ENCODE assay signal across 8 cellular contexts in the genomic region with DNA sequence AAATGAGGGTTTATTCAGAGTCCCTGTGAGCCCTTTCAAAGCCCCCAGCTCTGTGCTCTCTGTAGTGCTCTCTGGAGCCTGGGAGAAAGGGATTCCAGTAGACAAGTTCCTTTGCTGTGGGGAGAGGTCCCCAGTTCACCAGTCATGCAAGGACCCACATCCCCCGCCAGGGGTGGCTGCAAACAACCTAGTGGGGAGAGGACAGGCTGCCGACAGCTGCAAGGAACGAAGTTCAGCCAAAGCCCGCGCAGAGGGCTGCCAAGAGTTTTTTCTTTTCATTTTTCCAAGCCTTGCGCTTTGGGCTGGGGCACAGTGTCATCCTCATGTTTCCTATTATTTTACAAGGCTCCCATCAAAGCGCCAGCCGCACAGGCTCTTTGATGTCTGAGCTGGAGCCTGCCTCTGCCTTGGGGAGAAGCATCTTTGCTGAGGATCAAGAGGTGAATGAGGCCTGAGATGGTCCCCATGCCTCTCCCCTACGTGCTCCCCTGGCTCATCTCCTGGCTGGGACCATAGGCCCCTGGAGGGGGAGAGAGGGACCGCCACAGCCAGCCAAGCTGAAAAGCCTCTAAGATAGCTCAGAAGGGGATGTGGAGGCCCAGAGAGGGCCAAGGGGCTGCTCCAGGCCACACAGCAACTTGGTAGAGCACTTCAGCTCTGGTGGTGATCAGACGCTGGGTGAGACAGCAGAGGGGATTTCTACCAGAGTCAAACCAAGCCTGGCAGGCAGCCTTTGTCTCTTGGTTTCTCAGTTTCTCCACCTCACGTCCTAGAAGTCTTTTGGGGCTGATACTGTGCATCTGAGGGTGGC. TPM values are rescaled to one million over a fixed set of nuclear protein-coding genes. Genes with fewer than 3 reads are reported as not detected.
DNase-seq lines count a peak whose midpoint lies in the region; ATAC-seq and TF ChIP-seq lines count a peak whose summit lies in the region.

No MANE protein-coding gene starts in this region.

- no peak overlapping the region for H3K4me2 ChIP-seq in neural progenitor cell

- H3K4me1 Mint-ChIP-seq in neural progenitor cell, result peaks cover 28% of the 10 kb centered on the region
- no peaks in the 10 kb centered on the region for H3K4me1 Mint-ChIP-seq in activated naive CD8-positive, alpha-beta T cell treated with anti-CD3 and anti-CD28 coated beads for 36 hours

- no peaks in the 10 kb centered on the region for H3K79me2 ChIP-seq in neural progenitor cell (ENCODE audit: low read depth)

- peak overlapping the region; percentile 71 for H2AFZ ChIP-seq in neural progenitor cell (replicated peaks)

- H3K4me1 ChIP-seq in neural progenitor cell, result peaks cover 13% of the 10 kb centered on the region

- TF ChIP-seq CTCF in epithelial cell of esophagus (IDR thresholded peaks at IDR 0.05; ENCODE audit: insufficient read depth, low read depth, low read length, missing control alignments) (peak; percentile 43), neural progenitor cell (IDR thresholded peaks at IDR 0.05) (peak; percentile 43)

- H3K4me3 ChIP-seq in epithelial cell of esophagus (ENCODE audit: low read length) (no peak overlapping the region), neural progenitor cell (no peak overlapping the region)

- peaks cover 2% of the 10 kb centered on the region for H3K27me3 Mint-ChIP-seq in neural progenitor cell (ENCODE audit: insufficient read depth, low read depth)
- H3K27me3 Mint-ChIP-seq in activated naive CD8-positive, alpha-beta T cell treated with anti-CD3 and anti-CD28 coated beads for 36 hours, result no peaks in the 10 kb centered on the region

- peaks cover 7% of the 10 kb centered on the region for H3F3A ChIP-seq in neural progenitor cell (ENCODE audit: low read depth)

- no peaks in the 10 kb centered on the region for H3K9me3 Mint-ChIP-seq in neural progenitor cell
- no peaks in the 10 kb centered on the region for H3K9me3 Mint-ChIP-seq in activated naive CD8-positive, alpha-beta T cell treated with anti-CD3 and anti-CD28 coated beads for 36 hours

- H4K20me1 ChIP-seq in neural progenitor cell (ENCODE audit: low read depth), result no peaks in the 10 kb centered on the region

- H3K9me3 ChIP-seq in neural progenitor cell (ENCODE audit: low read depth), result no peaks in the 10 kb centered on the region

- H3K4me3 Mint-ChIP-seq in neural progenitor cell, result no peak overlapping the region
- H3K4me3 Mint-ChIP-seq in activated naive CD8-positive, alpha-beta T cell treated with anti-CD3 and anti-CD28 coated beads for 36 hours, result no peak overlapping the region

- DNase-seq in EL (peak; percentile 36), epithelial cell of esophagus (ENCODE audit: low read depth) (no peak), neural progenitor cell (ENCODE audit: low spot score) (peak; percentile 64), NCI-H1105 treated with DMSO at 0.1 percent for 48 hours (lab: John Stamatoyannopoulos, UW) (no peak)
- DNase-seq in stimulated activated CD4-positive, alpha-beta T cell treated with anti-CD3 and anti-CD28 coated beads, Interleukin-4, amount 100 ng/mL, for 1 hour, result no peak
- no peak for DNase-seq in activated naive CD8-positive, alpha-beta T cell treated with anti-CD3 and anti-CD28 coated beads for 36 hours

- H3K27me3 ChIP-seq in neural progenitor cell, result no peaks in the 10 kb centered on the region

- H3K36me3 Mint-ChIP-seq in neural progenitor cell, result no peaks in the 10 kb centered on the region
- no peaks in the 10 kb centered on the region for H3K36me3 Mint-ChIP-seq in activated naive CD8-positive, alpha-beta T cell treated with anti-CD3 and anti-CD28 coated beads for 36 hours

- no peak overlapping the region for H3K27ac ChIP-seq in neural progenitor cell

- H3K36me3 ChIP-seq in neural progenitor cell, result no peaks in the 10 kb centered on the region

- H3K27ac Mint-ChIP-seq in neural progenitor cell, result no peak overlapping the region
- no peak overlapping the region for H3K27ac Mint-ChIP-seq in activated naive CD8-positive, alpha-beta T cell treated with anti-CD3 and anti-CD28 coated beads for 36 hours

- ATAC-seq in HG03108 (IDR thresholded peaks at IDR 0.05; ENCODE audit: unreplicated experiment) (peak; percentile 73), GM21737 (IDR thresholded peaks at IDR 0.05; ENCODE audit: unreplicated experiment) (no peak)

- H3K9ac ChIP-seq in neural progenitor cell, result no peak overlapping the region

RNA-seq across cellular contexts. Expression of a gene that starts 50.5 kb away (rescaled TPM):
- total RNA-seq in neural progenitor cell (ENCODE audit: low replicate concordance), result 0.41 and 1.3 TPM in 2 replicates
- total RNA-seq in activated naive CD8-positive, alpha-beta T cell treated with anti-CD3 and anti-CD28 coated beads for 36 hours, result under 1 TPM; 0.39 to 0.76 TPM

Comparison
In these comparisons a context has a peak if more than half of its experiments do, and no peak if none do; other contexts are left out.
1. DNase-seq: peak in EL (single experiment) and neural progenitor cell (single experiment); none in epithelial cell of esophagus (single experiment), stimulated activated CD4-positive, alpha-beta T cell treated with anti-CD3 and anti-CD28 coated beads, Interleukin-4, amount 100 ng/mL, for 1 hour (single experiment), NCI-H1105 treated with DMSO at 0.1 percent for 48 hours (single experiment) and activated naive CD8-positive, alpha-beta T cell treated with anti-CD3 and anti-CD28 coated beads for 36 hours (single experiment).